In the genomic region with DNA sequence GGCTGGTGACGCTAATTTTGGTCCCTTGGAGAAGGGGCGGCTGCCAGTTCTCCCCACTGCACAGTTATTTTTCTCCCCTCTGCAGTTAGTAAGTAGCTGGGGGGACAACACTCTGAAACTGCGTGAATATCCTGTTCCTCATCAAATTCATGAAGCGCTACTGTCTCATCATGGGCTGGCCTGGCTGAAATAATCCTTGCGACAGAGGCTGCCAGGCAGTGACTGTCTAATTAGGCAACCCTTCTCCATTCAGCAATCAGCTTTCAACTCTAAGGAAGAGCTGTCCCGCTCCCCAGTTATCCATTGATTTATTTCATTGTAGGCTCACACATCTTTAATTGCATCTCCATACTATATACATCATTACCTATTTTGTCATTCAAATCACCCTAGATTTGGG, we compare ENCODE assay signal across 21 cellular contexts. TPM values are rescaled to one million over a fixed set of nuclear protein-coding genes. Genes with fewer than 3 reads are reported as not detected.
DNase-seq lines count a peak whose midpoint lies in the region; ATAC-seq and TF ChIP-seq lines count a peak whose summit lies in the region.
"Had no signal": no experiment of that assay in that cellular context is flagged by ENCODE, and none has a peak within 500 bp of the region (broad histone marks: within the 10 kb centered on the region; RNA-seq: fewer than 3 reads in every experiment).

No MANE protein-coding gene starts in this region.

- no peaks in the 10 kb centered on the region for H3K36me3 Mint-ChIP-seq in activated CD4-positive, alpha-beta T cell treated with anti-CD3 and anti-CD28 coated beads, Interleukin-2, amount 10 ng/mL, durations not matched to agents 7 days and 5 days (ENCODE audit: low read depth)
- H3K36me3 Mint-ChIP-seq in brain (no peaks in the 10 kb centered on the region), type B pancreatic cell (no peaks in the 10 kb centered on the region)
- H3K36me3 Mint-ChIP-seq: activated naive CD8-positive, alpha-beta T cell treated with anti-CD3 and anti-CD28 coated beads, Interleukin-2, amount 10 ng/mL, durations not matched to agents 7 days and 5 days had no signal

- peaks cover 4% of the 10 kb centered on the region for H3K4me1 Mint-ChIP-seq in activated CD4-positive, alpha-beta T cell treated with anti-CD3 and anti-CD28 coated beads, Interleukin-2, amount 10 ng/mL, durations not matched to agents 7 days and 5 days
- H3K4me1 Mint-ChIP-seq in brain (peaks cover 30% of the 10 kb centered on the region), type B pancreatic cell (ENCODE audit: unreplicated experiment) (peaks cover 24% of the 10 kb centered on the region)

- no peaks in the 10 kb centered on the region for H3K9me3 Mint-ChIP-seq in activated CD4-positive, alpha-beta T cell treated with anti-CD3 and anti-CD28 coated beads, Interleukin-2, amount 10 ng/mL, durations not matched to agents 7 days and 5 days
- H3K9me3 Mint-ChIP-seq in brain (peaks cover 0 to 3% (median 0%) of the 10 kb centered on the region in 5 experiments), type B pancreatic cell (no peaks in the 10 kb centered on the region)
- H3K9me3 Mint-ChIP-seq: activated CD8-positive, alpha-beta T cell treated with anti-CD3 and anti-CD28 coated beads for 36 hours; activated naive CD8-positive, alpha-beta T cell treated with anti-CD3 and anti-CD28 coated beads, Interleukin-2, amount 10 ng/mL, durations not matched to agents 7 days and 5 days had no signal

- CTCF ChIA-PET in activated CD4-positive, alpha-beta T cell treated with anti-CD3 and anti-CD28 coated beads, Interleukin-2, amount 10 ng/mL, durations not matched to agents 7 days and 5 days (lab: Charles Lee): interaction anchor here (1.0 kb wide), 1 partner anchor 31 kb away, joined by 4 read pairs; no protein-coding TSS in a partner anchor

- no peak for DNase-seq in activated CD4-positive, alpha-beta T cell treated with anti-CD3 and anti-CD28 coated beads, Interleukin-2, amount 10 ng/mL, durations not matched to agents 7 days and 5 days
- DNase-seq in activated CD4-positive, alpha-beta T cell treated with anti-CD3 and anti-CD28 coated beads, Interleukin-2, amount 50 U/mL, for 1 hour: no peak
- DNase-seq in NOMO-1 treated with dmso at 0.1 percent for 144 hours (lab: John Stamatoyannopoulos, UW; ENCODE audit: unreplicated experiment) (peak; percentile 65), type B pancreatic cell (ENCODE audit: extremely low spot score, unreplicated experiment) (no peak), DMS79 treated with DMSO at 0.1 percent for 48 hours (lab: John Stamatoyannopoulos, UW) (no peak), left colon (no peak)
- DNase-seq in activated CD8-positive, alpha-beta memory T cell treated with anti-CD3 and anti-CD28 coated beads, Interleukin-2, amount 50 U/mL, for 48 hours: no peak
- DNase-seq: activated CD8-positive, alpha-beta T cell treated with anti-CD3 and anti-CD28 coated beads for 36 hours; activated effector memory CD4-positive, alpha-beta T cell treated with anti-CD3 and anti-CD28 coated beads, Interleukin-2, amount 50 U/mL, for 16 hours; activated naive CD8-positive, alpha-beta T cell treated with anti-CD3 and anti-CD28 coated beads, Interleukin-2, amount 10 ng/mL, durations not matched to agents 7 days and 5 days; activated T-cell treated with anti-CD3 and anti-CD28 coated beads for 4 hours; BE2C; Calu3; foreskin fibroblast; heart left ventricle; mesenchymal stem cell; NCI-H1417; NCI-H2171; NCI-H510A treated with DMSO at 0.1 percent for 48 hours had no signal

- POLR2A ChIA-PET in activated CD4-positive, alpha-beta T cell treated with anti-CD3 and anti-CD28 coated beads, Interleukin-2, amount 10 ng/mL, durations not matched to agents 7 days and 5 days (lab: Charles Lee): no interaction called here

- peak overlapping the region; percentile 1 for H3K27ac Mint-ChIP-seq in activated CD4-positive, alpha-beta T cell treated with anti-CD3 and anti-CD28 coated beads, Interleukin-2, amount 10 ng/mL, durations not matched to agents 7 days and 5 days
- H3K27ac Mint-ChIP-seq in brain: peak overlapping the region in 4 of 5 experiments; percentile 2 to 64 (median 51)
- H3K27ac Mint-ChIP-seq in type B pancreatic cell: peak overlapping the region; percentile 64
- H3K27ac Mint-ChIP-seq: activated CD8-positive, alpha-beta T cell treated with anti-CD3 and anti-CD28 coated beads for 36 hours; activated naive CD8-positive, alpha-beta T cell treated with anti-CD3 and anti-CD28 coated beads, Interleukin-2, amount 10 ng/mL, durations not matched to agents 7 days and 5 days had no signal

- H3K4me3 Mint-ChIP-seq in activated CD4-positive, alpha-beta T cell treated with anti-CD3 and anti-CD28 coated beads, Interleukin-2, amount 10 ng/mL, durations not matched to agents 7 days and 5 days: no peak overlapping the region
- H3K4me3 Mint-ChIP-seq in brain (no peak overlapping the region), type B pancreatic cell (no peak overlapping the region)
- H3K4me3 Mint-ChIP-seq: activated CD8-positive, alpha-beta T cell treated with anti-CD3 and anti-CD28 coated beads for 36 hours; activated naive CD8-positive, alpha-beta T cell treated with anti-CD3 and anti-CD28 coated beads, Interleukin-2, amount 10 ng/mL, durations not matched to agents 7 days and 5 days had no signal

- intact Hi-C loops in left colon (cut with DNase I, micrococcal nuclease): no loop called here

- no peaks in the 10 kb centered on the region for H3K27me3 Mint-ChIP-seq in activated CD4-positive, alpha-beta T cell treated with anti-CD3 and anti-CD28 coated beads, Interleukin-2, amount 10 ng/mL, durations not matched to agents 7 days and 5 days
- peaks cover 4% of the 10 kb centered on the region for H3K27me3 Mint-ChIP-seq in brain
- peaks cover 3% of the 10 kb centered on the region for H3K27me3 Mint-ChIP-seq in type B pancreatic cell
- H3K27me3 Mint-ChIP-seq: activated CD8-positive, alpha-beta T cell treated with anti-CD3 and anti-CD28 coated beads for 36 hours; activated naive CD8-positive, alpha-beta T cell treated with anti-CD3 and anti-CD28 coated beads, Interleukin-2, amount 10 ng/mL, durations not matched to agents 7 days and 5 days had no signal

- ATAC-seq in left colon: no peak
- ATAC-seq: activated CD4-positive, CD25-positive, alpha-beta regulatory T cell treated with anti-CD3 and anti-CD28 coated beads, Interleukin-2, amount 50 U/mL, for 24 hours; activated CD8-positive, alpha-beta T cell treated with anti-CD3 and anti-CD28 coated beads for 36 hours; heart left ventricle had no signal

- TF ChIP-seq CTCF in brain (conservative IDR thresholded peaks at IDR 0.05): no peak
- TF ChIP-seq CTCF in type B pancreatic cell (conservative IDR thresholded peaks at IDR 0.05): no peak

RNA-seq across cellular contexts. Expression of a gene that starts 8.2 kb away (rescaled TPM):
- total RNA-seq in activated CD4-positive, alpha-beta T cell treated with anti-CD3 and anti-CD28 coated beads, Interleukin-2, amount 10 ng/mL, durations not matched to agents 7 days and 5 days: 10 to 100 TPM in 1 of 2 experiments, 1 to 10 TPM in 1; 8.2 to 10.8 TPM
- 2.8 TPM for polyA plus RNA-seq in brain (ENCODE audit: insufficient read depth, low read depth, low replicate concordance)
- 5.4 and 6.9 TPM in 2 replicates for total RNA-seq in type B pancreatic cell (ENCODE audit: low replicate concordance)
- total RNA-seq in left colon: 10 to 100 TPM; 13.8 to 18.3 TPM

RNA-seq across cellular contexts. Expression of a gene that starts 48.7 kb away (rescaled TPM):
- total RNA-seq in activated CD4-positive, alpha-beta T cell treated with anti-CD3 and anti-CD28 coated beads, Interleukin-2, amount 10 ng/mL, durations not matched to agents 7 days and 5 days: under 1 TPM; 0.30 to 0.79 TPM
- 33.5 TPM for polyA plus RNA-seq in brain (ENCODE audit: insufficient read depth, low read depth, low replicate concordance)
- total RNA-seq in type B pancreatic cell (ENCODE audit: low replicate concordance) (2.6 and 3.4 TPM in 2 replicates), left colon (10 to 100 TPM; 18.7 to 24.4 TPM)

Comparison
In these comparisons a context has a peak if more than half of its experiments do, and no peak if none do; other contexts are left out.
1. H3K27ac Mint-ChIP-seq: peak in every context shown above with its lines; median percentile 64 in type B pancreatic cell; 51 in brain; 1 in activated CD4-positive, alpha-beta T cell treated with anti-CD3 and anti-CD28 coated beads, Interleukin-2, amount 10 ng/mL, durations not matched to agents 7 days and 5 days.